ENCODE assay signal across 8 cellular contexts in the genomic region with DNA sequence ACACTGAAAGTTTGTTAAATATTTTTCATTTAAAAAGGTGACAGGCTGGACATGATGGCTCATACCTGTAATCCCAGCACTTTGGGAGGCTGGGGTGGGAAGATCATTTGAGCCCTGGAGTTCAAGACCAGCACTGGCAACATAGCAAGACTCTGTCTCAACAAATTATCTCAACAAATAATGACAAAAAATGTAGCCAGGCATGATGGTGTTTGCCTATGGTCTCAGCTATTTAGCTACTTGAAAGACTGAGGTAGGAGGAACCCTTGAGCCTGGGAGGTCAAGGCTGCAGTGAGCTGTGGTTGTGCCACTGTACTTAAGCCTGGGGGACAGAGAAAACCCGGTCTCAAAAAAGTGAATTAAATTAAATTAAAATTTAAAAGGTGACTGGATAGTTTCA. TPM values are rescaled to one million over a fixed set of nuclear protein-coding genes. Genes with fewer than 3 reads are reported as not detected.
"Had no signal": no experiment of that assay in that cellular context is flagged by ENCODE, and none has a peak within 500 bp of the region (broad histone marks: within the 10 kb centered on the region; RNA-seq: fewer than 3 reads in every experiment).

No MANE protein-coding gene starts in this region.

- H2AFZ ChIP-seq: GM23248, GM23338 had no signal

- H3K27ac ChIP-seq: GM23248 had no signal

- DNase-seq: GM23248, GOT3, H7, H9, HCEC 1CT, HFFc6 had no signal

- H3K4me1 ChIP-seq: HAP-1 had no signal

- H3K4me3 ChIP-seq: GM23248, GM23338, HAP-1 had no signal

- H3K9me3 ChIP-seq: HAP-1 had no signal

- H3K4me2 ChIP-seq: GM23338 had no signal

- H3K9ac ChIP-seq: GM23248 had no signal

- H3K36me3 ChIP-seq: HAP-1 had no signal

RNA-seq across cellular contexts. Expression of a gene that starts 56.0 kb away (rescaled TPM):
- polyA plus RNA-seq: GM23248 had no signal
